ENCODE assay signal across 15 cellular contexts in the genomic region with DNA sequence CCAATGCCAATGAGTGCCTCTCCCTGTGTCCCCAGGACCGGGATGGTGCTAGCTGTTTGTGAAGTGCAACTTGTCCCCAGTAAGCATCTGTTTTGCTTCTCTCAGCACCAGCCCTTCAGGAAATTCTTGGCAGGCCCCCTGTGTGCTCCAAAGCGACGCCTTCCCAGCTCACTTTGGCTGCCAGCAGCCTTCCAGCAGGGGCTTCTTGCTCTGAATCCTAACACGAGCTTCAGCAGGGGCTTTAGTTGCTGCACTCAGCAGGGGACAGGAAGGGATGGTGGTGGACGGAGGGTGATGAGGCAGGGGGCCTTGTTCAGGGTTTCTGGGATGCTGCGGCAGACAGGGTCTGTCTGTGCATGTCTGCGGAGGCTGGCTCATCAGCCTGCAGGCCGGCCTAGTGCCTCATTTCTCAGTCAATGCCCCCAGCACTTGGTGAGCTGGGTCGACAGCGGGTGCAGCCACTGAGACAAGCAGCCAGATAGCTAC.
A peak's percentile ranks its signal among the peaks of the same experiment; 100 is the strongest.
DNase-seq lines count a peak whose midpoint lies in the region; ATAC-seq lines count a peak whose summit lies in the region.
"Had no signal": no experiment of that assay in that cellular context is flagged by ENCODE, and none has a peak within 500 bp of the region (broad histone marks: within the 10 kb centered on the region; RNA-seq: fewer than 3 reads in every experiment).

No MANE protein-coding gene starts in this region.

- H3K27me3 ChIP-seq in H7 (ENCODE audit: control insufficient read depth, insufficient read depth, low read length): no peaks in the 10 kb centered on the region
- H3K27me3 ChIP-seq: body of pancreas had no signal

- H3K27ac ChIP-seq in cingulate gyrus (ENCODE audit: low read depth, low read length): peak overlapping the region; percentile 47
- H3K27ac ChIP-seq: body of pancreas, parathyroid adenoma, suprapubic skin had no signal

- no peak for ATAC-seq in GM21737 (IDR thresholded peaks at IDR 0.05; ENCODE audit: unreplicated experiment)
- ATAC-seq: body of pancreas had no signal

- H3K4me3 ChIP-seq in H7 (ENCODE audit: insufficient read depth, low read depth, low read length): no peak overlapping the region
- H3K4me3 ChIP-seq: body of pancreas, suprapubic skin had no signal

- peak; percentile 59 for DNase-seq in H7
- peak; percentile 71 for DNase-seq in islet precursor cell
- peak; percentile 48 for DNase-seq in putamen (ENCODE audit: low spot score)
- DNase-seq in activated gamma-delta T cell treated with Interleukin-2 at 50 U/mL for 16 hours: no peak
- DNase-seq in COR-L47 (lab: John Stamatoyannopoulos, UW): no peak
- DNase-seq in stimulated activated CD4-positive, alpha-beta T cell treated with anti-CD3 and anti-CD28 coated beads, Interleukin-4, amount 100 ng/mL, for 1 hour: no peak
- DNase-seq: body of pancreas; effector memory CD4-positive, alpha-beta T cell; immature natural killer cell; NCI-H1436 treated with DMSO at 0.1 percent for 48 hours; NCI-H226 had no signal

- H3K36me3 ChIP-seq in H7 (replicated peaks; ENCODE audit: control insufficient read depth, insufficient read depth, low read length): no peaks in the 10 kb centered on the region
- H3K36me3 ChIP-seq: suprapubic skin had no signal

Comparison
In these comparisons a context has a peak if more than half of its experiments do, and no peak if none do; other contexts are left out.
1. DNase-seq: peak in H7 (single experiment), islet precursor cell (single experiment) and putamen (single experiment); none in activated gamma-delta T cell treated with Interleukin-2 at 50 U/mL for 16 hours (single experiment), COR-L47 (single experiment) and stimulated activated CD4-positive, alpha-beta T cell treated with anti-CD3 and anti-CD28 coated beads, Interleukin-4, amount 100 ng/mL, for 1 hour (single experiment).